In the genomic region with DNA sequence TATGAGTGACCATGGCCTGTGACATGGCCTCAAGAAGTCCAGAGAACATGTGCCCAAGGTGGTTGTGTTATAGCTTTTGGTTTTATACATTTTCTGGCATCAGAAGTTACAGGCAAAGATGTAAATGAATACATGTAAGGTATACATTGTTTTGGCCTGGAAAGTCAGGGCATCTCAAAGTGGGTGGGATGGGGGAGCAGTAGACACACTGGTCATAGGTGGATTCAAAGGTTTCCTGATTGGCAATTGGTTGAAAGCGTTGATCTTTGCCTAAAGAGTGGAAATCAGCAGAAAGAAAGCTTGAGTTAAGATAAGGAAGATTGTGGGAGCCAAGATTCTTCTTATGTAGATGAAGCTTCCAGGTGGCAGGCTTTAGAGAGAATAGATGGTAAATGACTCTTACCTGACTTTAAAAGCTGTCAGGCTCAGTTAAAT, we compare ENCODE assay signal across 26 cellular contexts.
A peak's percentile ranks its signal among the peaks of the same experiment; 100 is the strongest.
DNase-seq lines count a peak whose midpoint lies in the region; ATAC-seq and TF ChIP-seq lines count a peak whose summit lies in the region.
"Had no signal": no experiment of that assay in that cellular context is flagged by ENCODE, and none has a peak within 500 bp of the region (broad histone marks: within the 10 kb centered on the region; RNA-seq: fewer than 3 reads in every experiment).

No MANE protein-coding gene starts in this region.

- H3K36me3 Mint-ChIP-seq in GM23338 (ENCODE audit: low read depth): no peaks in the 10 kb centered on the region; the same call in 1 of the 3 replicates
- H3K36me3 Mint-ChIP-seq: CD14-positive monocyte; CD8-positive, alpha-beta memory T cell had no signal

- H3F3A ChIP-seq in GM23338 (replicated peaks; ENCODE audit: low read depth): no peaks in the 10 kb centered on the region

- H3K4me1 ChIP-seq in GM23338 (ENCODE audit: insufficient read depth): peaks cover 37% of the 10 kb centered on the region
- peaks cover 48% of the 10 kb centered on the region for H3K4me1 ChIP-seq in OCI-LY7 (ENCODE audit: insufficient read depth, low read length, poor library complexity, severe bottlenecking)
- H3K4me1 ChIP-seq in mesendoderm (ENCODE audit: control insufficient read depth, low read depth, low read length): peaks cover 10% of the 10 kb centered on the region
- H3K4me1 ChIP-seq in esophagus muscularis mucosa: no peaks in the 10 kb centered on the region
- H3K4me1 ChIP-seq: A549, SJCRH30 had no signal

- H3K27me3 ChIP-seq in GM23338 (ENCODE audit: insufficient read depth) (peaks cover 10% of the 10 kb centered on the region), mesendoderm (ENCODE audit: insufficient read depth, low read length, poor library complexity) (no peaks in the 10 kb centered on the region), esophagus muscularis mucosa (no peaks in the 10 kb centered on the region)
- H3K27me3 ChIP-seq: SJCRH30 had no signal

- H3K27ac Mint-ChIP-seq in GM23338: peak overlapping the region; percentile 84
- H3K27ac Mint-ChIP-seq: B cell; CD14-positive monocyte; CD8-positive, alpha-beta memory T cell had no signal

- H3K4me3 Mint-ChIP-seq in GM23338: peak overlapping the region; percentile 20; the same call in 2 of the 3 replicates
- H3K4me3 Mint-ChIP-seq: B cell; CD14-positive monocyte; CD8-positive, alpha-beta memory T cell had no signal

- TF ChIP-seq EP300 in esophagus muscularis mucosa (IDR thresholded peaks at IDR 0.05): no peak

- H2AK5ac ChIP-seq in mesendoderm (ENCODE audit: low read length): no peak overlapping the region

- DNase-seq in GM23338 (ENCODE audit: low spot score): peak; percentile 88
- no peak for DNase-seq in OCI-LY7 (ENCODE audit: low spot score)
- DNase-seq in iPS DF 4.7 (ENCODE audit: extremely low read depth, low spot score): peak; percentile 66
- DNase-seq in mesendoderm: peak; percentile 63
- no peak for DNase-seq in activated CD4-positive, CD25-positive, alpha-beta regulatory T cell (lab: John Stamatoyannopoulos, UW)
- no peak for DNase-seq in esophagus muscularis mucosa (ENCODE audit: extremely low spot score)
- DNase-seq in NCI-H1105 (lab: John Stamatoyannopoulos, UW): no peak
- DNase-seq: CD8-positive, alpha-beta memory T cell; DMS79 treated with DMSO at 0.1 percent for 48 hours; HCEC 1CT; Karpas-422; NCI-H1092 treated with DMSO at 0.1 percent for 48 hours; NCI-H146; NCI-H2029; NCI-H446; NCI-H524 treated with DMSO at 0.1 percent for 48 hours; NCI-H774; PC-3; SJCRH30 had no signal

- CTCF ChIA-PET in OCI-LY7 (lab: Charles Lee; ENCODE audit: unreplicated experiment): no interaction called here

- BruUV-seq in OCI-LY7 (replicated peaks; lab: Mats Ljungman, UMichigan): no TSS peak

- H3K4me2 ChIP-seq in GM23338 (peak overlapping the region; percentile 6; the same call in 1 of the 2 replicates), OCI-LY7 (ENCODE audit: low read length) (no peak overlapping the region), mesendoderm (ENCODE audit: low read length) (no peak overlapping the region)
- H3K4me2 ChIP-seq: A549 had no signal

- no peak overlapping the region for H3K23ac ChIP-seq in mesendoderm (ENCODE audit: low read length)

- no peak overlapping the region for H2BK15ac ChIP-seq in mesendoderm (replicated peaks; ENCODE audit: low read depth)

- peak overlapping the region; percentile 51 for H3K18ac ChIP-seq in mesendoderm (ENCODE audit: low read length)

- H3K79me1 ChIP-seq in mesendoderm (ENCODE audit: low read length): no peaks in the 10 kb centered on the region

- no peak overlapping the region for H3K4ac ChIP-seq in mesendoderm (ENCODE audit: low read depth, low read length)

- H3K4me3 ChIP-seq in GM23338 (no peak overlapping the region), OCI-LY7 (ENCODE audit: low read depth, low read length, poor library complexity, severe bottlenecking) (no peak overlapping the region), mesendoderm (ENCODE audit: low read length) (no peak overlapping the region), esophagus muscularis mucosa (no peak overlapping the region)
- H3K4me3 ChIP-seq: A549, SJCRH30 had no signal

- TF ChIP-seq POLR2A in esophagus muscularis mucosa (IDR thresholded peaks at IDR 0.05; ENCODE audit: low read depth): no peak

- H3K27ac ChIP-seq in GM23338 (ENCODE audit: low read depth) (peak overlapping the region; percentile 98), OCI-LY7 (ENCODE audit: low read depth, low read length, poor library complexity, severe bottlenecking) (no peak overlapping the region), mesendoderm (ENCODE audit: low read depth, low read length) (peak overlapping the region; percentile 5), esophagus muscularis mucosa (replicated peaks in 1 of 4) (no peak overlapping the region)
- H3K27ac ChIP-seq: A549, SJCRH30 had no signal

- no peak overlapping the region for H3K56ac ChIP-seq in mesendoderm (ENCODE audit: low read length)

- H3K36me3 ChIP-seq in GM23338 (ENCODE audit: insufficient read depth) (no peaks in the 10 kb centered on the region), OCI-LY7 (ENCODE audit: insufficient read depth, low read length) (no peaks in the 10 kb centered on the region; the same call in 1 of the 2 replicates), mesendoderm (ENCODE audit: control insufficient read depth, insufficient read depth, low read length) (no peaks in the 10 kb centered on the region), esophagus muscularis mucosa (no peaks in the 10 kb centered on the region)
- H3K36me3 ChIP-seq: SJCRH30 had no signal

- H3K4me1 Mint-ChIP-seq in GM23338: peaks cover 51% of the 10 kb centered on the region
- H3K4me1 Mint-ChIP-seq: CD14-positive monocyte; CD8-positive, alpha-beta memory T cell had no signal

- H4K5ac ChIP-seq in mesendoderm (ENCODE audit: low read length): no peak overlapping the region

- H2BK5ac ChIP-seq in mesendoderm (ENCODE audit: low read length): no peak overlapping the region

- peaks cover 16% of the 10 kb centered on the region; the same call in 2 of the 3 replicates for H3K9me3 Mint-ChIP-seq in GM23338
- H3K9me3 Mint-ChIP-seq: CD8-positive, alpha-beta memory T cell had no signal

- no peak overlapping the region for H4K8ac ChIP-seq in mesendoderm (ENCODE audit: low read depth, low read length)

- H3K79me2 ChIP-seq in GM23338 (replicated peaks; ENCODE audit: insufficient read depth): no peaks in the 10 kb centered on the region
- H3K79me2 ChIP-seq in OCI-LY7 (ENCODE audit: insufficient read depth, low read depth, low read length): no peaks in the 10 kb centered on the region
- no peaks in the 10 kb centered on the region for H3K79me2 ChIP-seq in mesendoderm (ENCODE audit: control insufficient read depth, insufficient read depth, low read length)

- H4K20me1 ChIP-seq in GM23338 (replicated peaks; ENCODE audit: insufficient read depth) (no peaks in the 10 kb centered on the region), OCI-LY7 (ENCODE audit: insufficient read depth, low read length) (no peaks in the 10 kb centered on the region)

- no peak overlapping the region for H3K9ac ChIP-seq in mesendoderm (ENCODE audit: low read length)

- TF ChIP-seq CTCF in GM23338 (conservative IDR thresholded peaks at IDR 0.05; ENCODE audit: low read depth in 2 of 2) (no peak), OCI-LY7 (conservative IDR thresholded peaks at IDR 0.05; ENCODE audit: low read length) (no peak), esophagus muscularis mucosa (IDR thresholded peaks at IDR 0.05) (no peak)

- H3K27me3 Mint-ChIP-seq in GM23338 (ENCODE audit: insufficient read depth, low read depth, poor library complexity): peaks cover 15% of the 10 kb centered on the region

- POLR2A ChIA-PET in OCI-LY7 (lab: Charles Lee): no interaction called here

- intact Hi-C loops in OCI-LY7 (cut with micrococcal nuclease; ENCODE audit: unreplicated experiment): no loop called here
- intact Hi-C loops in esophagus muscularis mucosa (cut with DNase I): no loop called here

- no peak overlapping the region for H2AFZ ChIP-seq in GM23338
- peak overlapping the region; percentile 25; the same call in 1 of the 2 replicates for H2AFZ ChIP-seq in OCI-LY7 (ENCODE audit: low read length)

- WGBS in mesendoderm (ENCODE audit: extremely low coverage, insufficient coverage, low lambda C conversion rate): no CpG with 5 or more reads among the region's 1 CpG
- WGBS in esophagus muscularis mucosa: 53% methylated on average over 1 of the region's 1 CpG

- 0 out of 2 replicates have a peak, but pooled peaks cover 3% of the 10 kb centered on the region for H3K9me2 ChIP-seq in GM23338 (ENCODE audit: insufficient read depth)
- H3K9me2 ChIP-seq in OCI-LY7 (ENCODE audit: insufficient read depth, low read length): no peaks in the 10 kb centered on the region

- H3K9me3 ChIP-seq in OCI-LY7 (ENCODE audit: low read length) (0 out of 2 replicates have a peak, but pooled peaks cover 3% of the 10 kb centered on the region), esophagus muscularis mucosa (no peaks in the 10 kb centered on the region)
- H3K9me3 ChIP-seq: A549, SJCRH30 had no signal

- no peak overlapping the region for H2BK120ac ChIP-seq in mesendoderm (ENCODE audit: low read depth, low read length)

- peak; percentile 72 for ATAC-seq in GM23338
- ATAC-seq in GM21526 (IDR thresholded peaks at IDR 0.05; ENCODE audit: low FRiP score, unreplicated experiment): no peak
- ATAC-seq: A549, HepG2, PC-3, Right ventricle myocardium inferior, SK-N-SH treated with all-trans-retinoic acid at 6 μM for 48 hours had no signal

TF ChIP-seq in GM23338, 12 proteins besides CTCF, POLR2A, EP300 and RAD21:
- TF ChIP-seq ZNF114 (CRISPR knock-in tag; IDR thresholded peaks at IDR 0.05) (0 out of 2 replicates have a peak, but pooled peaks have one; percentile 9), ZNF331 (CRISPR knock-in tag; IDR thresholded peaks at IDR 0.05; ENCODE audit: low read depth) (no peak), NANOG (IDR thresholded peaks at IDR 0.05; ENCODE audit: borderline replicate concordance) (no peak; the same call in 1 of the 2 replicates)
- TF ChIP-seq, protein P1, sequence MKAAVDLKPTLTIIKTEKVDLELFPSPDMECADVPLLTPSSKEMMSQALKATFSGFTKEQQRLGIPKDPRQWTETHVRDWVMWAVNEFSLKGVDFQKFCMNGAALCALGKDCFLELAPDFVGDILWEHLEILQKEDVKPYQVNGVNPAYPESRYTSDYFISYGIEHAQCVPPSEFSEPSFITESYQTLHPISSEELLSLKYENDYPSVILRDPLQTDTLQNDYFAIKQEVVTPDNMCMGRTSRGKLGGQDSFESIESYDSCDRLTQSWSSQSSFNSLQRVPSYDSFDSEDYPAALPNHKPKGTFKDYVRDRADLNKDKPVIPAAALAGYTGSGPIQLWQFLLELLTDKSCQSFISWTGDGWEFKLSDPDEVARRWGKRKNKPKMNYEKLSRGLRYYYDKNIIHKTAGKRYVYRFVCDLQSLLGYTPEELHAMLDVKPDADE (IDR thresholded peaks at IDR 0.05): no peak

Comparison
In these comparisons a context has a peak if more than half of its experiments do, and no peak if none do; other contexts are left out.
1. DNase-seq: peak in GM23338 (single experiment), iPS DF 4.7 (single experiment) and mesendoderm (single experiment); none in OCI-LY7 (single experiment), activated CD4-positive, CD25-positive, alpha-beta regulatory T cell (0 of 4), esophagus muscularis mucosa (single experiment) and NCI-H1105 (single experiment).
2. H3K27ac ChIP-seq: peak in GM23338 (single experiment) and mesendoderm (single experiment); none in OCI-LY7 (single experiment) and esophagus muscularis mucosa (0 of 4).